Comparison of ENCODE assay signal across 26 cellular contexts in the genomic region with DNA sequence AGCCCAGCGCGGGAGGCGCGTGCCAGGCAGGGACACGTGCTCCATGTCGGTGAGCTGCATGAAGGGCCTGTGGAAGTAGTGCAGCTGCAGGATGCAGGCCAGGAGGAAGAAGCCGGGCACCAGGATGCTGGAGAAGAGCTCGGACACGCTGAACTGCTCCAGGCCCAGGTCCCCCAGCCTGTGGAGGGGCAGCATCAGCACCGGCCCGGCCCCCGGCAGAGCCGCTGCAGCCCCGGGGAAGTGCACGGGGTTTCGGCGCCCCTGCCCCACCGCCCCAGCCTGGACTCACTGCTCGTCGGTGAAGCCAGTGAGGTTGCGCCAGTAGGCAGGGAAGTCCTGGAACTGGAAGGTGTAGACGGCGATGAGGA. TPM values are rescaled to one million over a fixed set of nuclear protein-coding genes. Genes with fewer than 3 reads are reported as not detected.
"Had no signal": no experiment of that assay in that cellular context is flagged by ENCODE, and none has a peak within 500 bp of the region (broad histone marks: within the 10 kb centered on the region; RNA-seq: fewer than 3 reads in every experiment).

No MANE protein-coding gene starts in this region.

- DNase-seq: activated CD4-positive, alpha-beta T cell treated with anti-CD3 and anti-CD28 coated beads, Interleukin-2, amount 10 ng/mL, durations not matched to agents 7 days and 5 days; activated CD4-positive, CD25-positive, alpha-beta regulatory T cell treated with anti-CD3 and anti-CD28 coated beads, Interleukin-2, amount 50 U/mL, for 72 hours; activated CD8-positive, alpha-beta T cell treated with anti-CD3 and anti-CD28 coated beads for 36 hours; activated gamma-delta T cell; activated naive CD4-positive, alpha-beta T cell treated with anti-CD3 and anti-CD28 coated beads, Interleukin-2, amount 50 U/mL, for 16 hours; activated naive CD8-positive, alpha-beta T cell treated with anti-CD3 and anti-CD28 coated beads, Interleukin-2, amount 50 U/mL, for 24 hours; cortex of kidney; head of caudate nucleus; hypothalamus; left ventricle myocardium inferior; natural killer cell; retina; sigmoid colon; stimulated activated CD4-positive, alpha-beta T cell treated with anti-CD3 and anti-CD28 coated beads, Interleukin-15, amount 100 ng/mL, for 24 hours; transverse colon; WERI-Rb-1 had no signal

- H3K27ac ChIP-seq: cardiac muscle cell, epithelial cell of prostate, gastroesophageal sphincter, left ventricle myocardium inferior, sigmoid colon, transverse colon, WERI-Rb-1 had no signal

- H3K4me2 ChIP-seq: smooth muscle cell had no signal

- H3K27ac Mint-ChIP-seq: activated CD4-positive, alpha-beta T cell treated with anti-CD3 and anti-CD28 coated beads, Interleukin-2, amount 10 ng/mL, durations not matched to agents 7 days and 5 days; activated CD8-positive, alpha-beta T cell treated with anti-CD3 and anti-CD28 coated beads for 36 hours; activated naive CD8-positive, alpha-beta T cell treated with anti-CD3 and anti-CD28 coated beads, Interleukin-2, amount 50 U/mL, for 24 hours; activated T-helper 1 cell treated with anti-CD3 and anti-CD28 coated beads, Interleukin-12 subunit alpha, Interleukin-12 subunit beta, Interleukin-2, Interleukin-4 antibody, amounts not matched to agents 30 ng/mL and 10 ng/mL and 1 ng/mL, durations not matched to agents 14 hours and 24 hours and 36 hours; mesothelial cell of epicardium; natural killer cell; progenitor cell of endocrine pancreas; stimulated activated memory B cell treated with anti-CD40 and anti-IgM and Interleukin-4, amounts not matched to agents 10 μg/mL and 1 μg/mL and 100 μg/mL, for 72 hours had no signal

- H3K27me3 ChIP-seq: cardiac muscle cell, gastroesophageal sphincter, sigmoid colon, transverse colon had no signal

- H3K9me3 ChIP-seq: gastroesophageal sphincter, left ventricle myocardium inferior, sigmoid colon, transverse colon had no signal

- H3K36me3 Mint-ChIP-seq: natural killer cell had no signal

- H3K9me3 Mint-ChIP-seq: activated CD4-positive, alpha-beta T cell treated with anti-CD3 and anti-CD28 coated beads, Interleukin-2, amount 10 ng/mL, durations not matched to agents 7 days and 5 days; activated CD8-positive, alpha-beta T cell treated with anti-CD3 and anti-CD28 coated beads for 36 hours; activated naive CD8-positive, alpha-beta T cell treated with anti-CD3 and anti-CD28 coated beads, Interleukin-2, amount 50 U/mL, for 24 hours; activated T-helper 1 cell treated with anti-CD3 and anti-CD28 coated beads, Interleukin-12 subunit alpha, Interleukin-12 subunit beta, Interleukin-2, Interleukin-4 antibody, amounts not matched to agents 30 ng/mL and 10 ng/mL and 1 ng/mL, durations not matched to agents 14 hours and 24 hours and 36 hours; mesothelial cell of epicardium; natural killer cell; stimulated activated memory B cell treated with anti-CD40 and anti-IgM and Interleukin-4, amounts not matched to agents 10 μg/mL and 1 μg/mL and 100 μg/mL, for 72 hours had no signal

- H3K36me3 ChIP-seq: WERI-Rb-1 had no signal

- ATAC-seq: activated CD8-positive, alpha-beta T cell treated with anti-CD3 and anti-CD28 coated beads for 36 hours; activated naive CD8-positive, alpha-beta T cell treated with anti-CD3 and anti-CD28 coated beads, Interleukin-2, amount 50 U/mL, for 24 hours; gastroesophageal sphincter; natural killer cell; stimulated activated memory B cell treated with anti-CD40 and anti-IgM and Interleukin-4, amounts not matched to agents 10 μg/mL and 1 μg/mL and 100 μg/mL, for 72 hours had no signal

- H3K4me1 Mint-ChIP-seq: activated naive CD8-positive, alpha-beta T cell treated with anti-CD3 and anti-CD28 coated beads, Interleukin-2, amount 50 U/mL, for 24 hours; mesothelial cell of epicardium had no signal

- H3K4me3 ChIP-seq: cardiac muscle cell, gastroesophageal sphincter, left ventricle myocardium inferior, sigmoid colon, smooth muscle cell, transverse colon had no signal

- H3K4me3 Mint-ChIP-seq: activated CD4-positive, alpha-beta T cell treated with anti-CD3 and anti-CD28 coated beads, Interleukin-2, amount 10 ng/mL, durations not matched to agents 7 days and 5 days; activated CD8-positive, alpha-beta T cell treated with anti-CD3 and anti-CD28 coated beads for 36 hours; activated naive CD8-positive, alpha-beta T cell treated with anti-CD3 and anti-CD28 coated beads, Interleukin-2, amount 50 U/mL, for 24 hours; activated T-helper 1 cell treated with anti-CD3 and anti-CD28 coated beads, Interleukin-12 subunit alpha, Interleukin-12 subunit beta, Interleukin-2, Interleukin-4 antibody, amounts not matched to agents 30 ng/mL and 10 ng/mL and 1 ng/mL, durations not matched to agents 14 hours and 24 hours and 36 hours; mesothelial cell of epicardium; natural killer cell; stimulated activated memory B cell treated with anti-CD40 and anti-IgM and Interleukin-4, amounts not matched to agents 10 μg/mL and 1 μg/mL and 100 μg/mL, for 72 hours had no signal

- H3K27me3 Mint-ChIP-seq: activated CD4-positive, alpha-beta T cell treated with anti-CD3 and anti-CD28 coated beads, Interleukin-2, amount 10 ng/mL, durations not matched to agents 7 days and 5 days; activated CD8-positive, alpha-beta T cell treated with anti-CD3 and anti-CD28 coated beads for 36 hours; activated naive CD8-positive, alpha-beta T cell treated with anti-CD3 and anti-CD28 coated beads, Interleukin-2, amount 50 U/mL, for 24 hours; stimulated activated memory B cell treated with anti-CD40 and anti-IgM and Interleukin-4, amounts not matched to agents 10 μg/mL and 1 μg/mL and 100 μg/mL, for 72 hours had no signal

RNA-seq across cellular contexts. Expression of a gene that starts 48.0 kb away (rescaled TPM):
- total RNA-seq: cerebellum, osteocyte had no signal
